In the genomic region with DNA sequence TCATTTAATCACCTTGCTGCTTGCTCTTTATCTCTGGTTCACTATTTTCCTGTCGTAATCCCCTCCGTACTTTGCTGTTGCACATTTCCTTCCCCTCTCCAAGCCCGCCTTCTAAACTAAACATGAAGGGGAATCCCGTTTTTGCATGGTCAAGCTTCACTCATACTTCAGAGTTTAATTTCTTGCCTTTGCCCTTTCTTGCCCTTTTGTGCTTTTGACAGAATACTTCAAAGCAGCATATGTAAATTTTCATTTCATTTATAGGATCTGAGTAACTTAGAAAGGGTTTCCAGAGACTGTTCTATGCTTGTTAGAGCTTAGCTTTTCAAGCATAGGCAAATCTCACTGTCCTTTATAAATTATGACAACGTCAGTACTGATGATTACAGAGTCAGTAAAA, we compare ENCODE assay signal across 1 cellular context.
A peak's percentile ranks its signal among the peaks of the same experiment; 100 is the strongest.
TF ChIP-seq lines count a peak whose summit lies in the region.

No MANE protein-coding gene starts in this region.

TF ChIP-seq in GM12878, 131 proteins besides CTCF, POLR2A, EP300 and RAD21 (continued from another document and continues in another):
- TF ChIP-seq, protein P1, sequence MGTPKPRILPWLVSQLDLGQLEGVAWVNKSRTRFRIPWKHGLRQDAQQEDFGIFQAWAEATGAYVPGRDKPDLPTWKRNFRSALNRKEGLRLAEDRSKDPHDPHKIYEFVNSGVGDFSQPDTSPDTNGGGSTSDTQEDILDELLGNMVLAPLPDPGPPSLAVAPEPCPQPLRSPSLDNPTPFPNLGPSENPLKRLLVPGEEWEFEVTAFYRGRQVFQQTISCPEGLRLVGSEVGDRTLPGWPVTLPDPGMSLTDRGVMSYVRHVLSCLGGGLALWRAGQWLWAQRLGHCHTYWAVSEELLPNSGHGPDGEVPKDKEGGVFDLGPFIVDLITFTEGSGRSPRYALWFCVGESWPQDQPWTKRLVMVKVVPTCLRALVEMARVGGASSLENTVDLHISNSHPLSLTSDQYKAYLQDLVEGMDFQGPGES (IDR thresholded peaks at IDR 0.05), result no peak
- TF ChIP-seq CHD2 (IDR thresholded peaks at IDR 0.05; ENCODE audit: borderline replicate concordance, low read depth, low read length), result no peak
- TF ChIP-seq, protein P2, sequence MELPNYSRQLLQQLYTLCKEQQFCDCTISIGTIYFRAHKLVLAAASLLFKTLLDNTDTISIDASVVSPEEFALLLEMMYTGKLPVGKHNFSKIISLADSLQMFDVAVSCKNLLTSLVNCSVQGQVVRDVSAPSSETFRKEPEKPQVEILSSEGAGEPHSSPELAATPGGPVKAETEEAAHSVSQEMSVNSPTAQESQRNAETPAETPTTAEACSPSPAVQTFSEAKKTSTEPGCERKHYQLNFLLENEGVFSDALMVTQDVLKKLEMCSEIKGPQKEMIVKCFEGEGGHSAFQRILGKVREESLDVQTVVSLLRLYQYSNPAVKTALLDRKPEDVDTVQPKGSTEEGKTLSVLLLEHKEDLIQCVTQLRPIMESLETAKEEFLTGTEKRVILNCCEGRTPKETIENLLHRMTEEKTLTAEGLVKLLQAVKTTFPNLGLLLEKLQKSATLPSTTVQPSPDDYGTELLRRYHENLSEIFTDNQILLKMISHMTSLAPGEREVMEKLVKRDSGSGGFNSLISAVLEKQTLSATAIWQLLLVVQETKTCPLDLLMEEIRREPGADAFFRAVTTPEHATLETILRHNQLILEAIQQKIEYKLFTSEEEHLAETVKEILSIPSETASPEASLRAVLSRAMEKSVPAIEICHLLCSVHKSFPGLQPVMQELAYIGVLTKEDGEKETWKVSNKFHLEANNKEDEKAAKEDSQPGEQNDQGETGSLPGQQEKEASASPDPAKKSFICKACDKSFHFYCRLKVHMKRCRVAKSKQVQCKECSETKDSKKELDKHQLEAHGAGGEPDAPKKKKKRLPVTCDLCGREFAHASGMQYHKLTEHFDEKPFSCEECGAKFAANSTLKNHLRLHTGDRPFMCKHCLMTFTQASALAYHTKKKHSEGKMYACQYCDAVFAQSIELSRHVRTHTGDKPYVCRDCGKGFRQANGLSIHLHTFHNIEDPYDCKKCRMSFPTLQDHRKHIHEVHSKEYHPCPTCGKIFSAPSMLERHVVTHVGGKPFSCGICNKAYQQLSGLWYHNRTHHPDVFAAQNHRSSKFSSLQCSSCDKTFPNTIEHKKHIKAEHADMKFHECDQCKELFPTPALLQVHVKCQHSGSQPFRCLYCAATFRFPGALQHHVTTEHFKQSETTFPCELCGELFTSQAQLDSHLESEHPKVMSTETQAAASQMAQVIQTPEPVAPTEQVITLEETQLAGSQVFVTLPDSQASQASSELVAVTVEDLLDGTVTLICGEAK (IDR thresholded peaks at IDR 0.05; ENCODE audit: borderline replicate concordance), result no peak
- no peak for TF ChIP-seq SPI1 (IDR thresholded peaks at IDR 0.05; ENCODE audit: borderline replicate concordance, insufficient read depth, low read depth, low read length)
- TF ChIP-seq, protein P3, sequence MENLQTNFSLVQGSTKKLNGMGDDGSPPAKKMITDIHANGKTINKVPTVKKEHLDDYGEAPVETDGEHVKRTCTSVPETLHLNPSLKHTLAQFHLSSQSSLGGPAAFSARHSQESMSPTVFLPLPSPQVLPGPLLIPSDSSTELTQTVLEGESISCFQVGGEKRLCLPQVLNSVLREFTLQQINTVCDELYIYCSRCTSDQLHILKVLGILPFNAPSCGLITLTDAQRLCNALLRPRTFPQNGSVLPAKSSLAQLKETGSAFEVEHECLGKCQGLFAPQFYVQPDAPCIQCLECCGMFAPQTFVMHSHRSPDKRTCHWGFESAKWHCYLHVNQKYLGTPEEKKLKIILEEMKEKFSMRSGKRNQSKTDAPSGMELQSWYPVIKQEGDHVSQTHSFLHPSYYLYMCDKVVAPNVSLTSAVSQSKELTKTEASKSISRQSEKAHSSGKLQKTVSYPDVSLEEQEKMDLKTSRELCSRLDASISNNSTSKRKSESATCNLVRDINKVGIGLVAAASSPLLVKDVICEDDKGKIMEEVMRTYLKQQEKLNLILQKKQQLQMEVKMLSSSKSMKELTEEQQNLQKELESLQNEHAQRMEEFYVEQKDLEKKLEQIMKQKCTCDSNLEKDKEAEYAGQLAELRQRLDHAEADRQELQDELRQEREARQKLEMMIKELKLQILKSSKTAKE (IDR thresholded peaks at IDR 0.05; ENCODE audit: low read depth, poor library complexity, severe bottlenecking), result no peak
- TF ChIP-seq RBBP5 (conservative IDR thresholded peaks at IDR 0.05), result no peak
- TF ChIP-seq SMARCA5 (IDR thresholded peaks at IDR 0.05), result no peak
- no peak for TF ChIP-seq ZNF274 (IDR thresholded peaks at IDR 0.05; ENCODE audit: insufficient read depth, insufficient read length)
- no peak for TF ChIP-seq NBN (IDR thresholded peaks at IDR 0.05)
- TF ChIP-seq HCFC1 (IDR thresholded peaks at IDR 0.05; ENCODE audit: low read length), result no peak
- no peak for TF ChIP-seq SIX5 (IDR thresholded peaks at IDR 0.05; ENCODE audit: low read depth, low read length, severe bottlenecking)
- TF ChIP-seq, protein P4, sequence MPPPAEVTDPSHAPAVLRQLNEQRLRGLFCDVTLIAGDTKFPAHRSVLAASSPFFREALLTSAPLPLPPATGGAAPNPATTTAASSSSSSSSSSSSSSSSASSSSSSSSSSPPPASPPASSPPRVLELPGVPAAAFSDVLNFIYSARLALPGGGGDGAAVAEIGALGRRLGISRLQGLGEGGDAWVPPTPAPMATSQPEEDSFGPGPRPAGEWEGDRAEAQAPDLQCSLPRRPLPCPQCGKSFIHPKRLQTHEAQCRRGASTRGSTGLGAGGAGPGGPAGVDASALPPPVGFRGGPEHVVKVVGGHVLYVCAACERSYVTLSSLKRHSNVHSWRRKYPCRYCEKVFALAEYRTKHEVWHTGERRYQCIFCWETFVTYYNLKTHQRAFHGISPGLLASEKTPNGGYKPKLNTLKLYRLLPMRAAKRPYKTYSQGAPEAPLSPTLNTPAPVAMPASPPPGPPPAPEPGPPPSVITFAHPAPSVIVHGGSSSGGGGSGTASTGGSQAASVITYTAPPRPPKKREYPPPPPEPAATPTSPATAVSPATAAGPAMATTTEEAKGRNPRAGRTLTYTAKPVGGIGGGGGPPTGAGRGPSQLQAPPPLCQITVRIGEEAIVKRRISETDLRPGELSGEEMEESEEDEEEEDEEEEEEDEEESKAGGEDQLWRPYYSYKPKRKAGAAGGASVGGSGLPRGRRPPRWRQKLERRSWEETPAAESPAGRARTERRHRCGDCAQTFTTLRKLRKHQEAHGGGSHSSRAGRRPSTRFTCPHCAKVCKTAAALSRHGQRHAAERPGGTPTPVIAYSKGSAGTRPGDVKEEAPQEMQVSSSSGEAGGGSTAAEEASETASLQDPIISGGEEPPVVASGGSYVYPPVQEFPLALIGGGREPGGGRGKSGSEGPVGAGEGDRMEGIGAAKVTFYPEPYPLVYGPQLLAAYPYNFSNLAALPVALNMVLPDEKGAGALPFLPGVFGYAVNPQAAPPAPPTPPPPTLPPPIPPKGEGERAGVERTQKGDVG (CRISPR knock-in tag; IDR thresholded peaks at IDR 0.05), result no peak
- TF ChIP-seq, protein P5, sequence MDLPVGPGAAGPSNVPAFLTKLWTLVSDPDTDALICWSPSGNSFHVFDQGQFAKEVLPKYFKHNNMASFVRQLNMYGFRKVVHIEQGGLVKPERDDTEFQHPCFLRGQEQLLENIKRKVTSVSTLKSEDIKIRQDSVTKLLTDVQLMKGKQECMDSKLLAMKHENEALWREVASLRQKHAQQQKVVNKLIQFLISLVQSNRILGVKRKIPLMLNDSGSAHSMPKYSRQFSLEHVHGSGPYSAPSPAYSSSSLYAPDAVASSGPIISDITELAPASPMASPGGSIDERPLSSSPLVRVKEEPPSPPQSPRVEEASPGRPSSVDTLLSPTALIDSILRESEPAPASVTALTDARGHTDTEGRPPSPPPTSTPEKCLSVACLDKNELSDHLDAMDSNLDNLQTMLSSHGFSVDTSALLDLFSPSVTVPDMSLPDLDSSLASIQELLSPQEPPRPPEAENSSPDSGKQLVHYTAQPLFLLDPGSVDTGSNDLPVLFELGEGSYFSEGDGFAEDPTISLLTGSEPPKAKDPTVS (IDR thresholded peaks at IDR 0.05; ENCODE audit: low read depth, low read length), result no peak
- no peak for TF ChIP-seq CREB1 (IDR thresholded peaks at IDR 0.05; ENCODE audit: low read depth)
- no peak for TF ChIP-seq JUNB (IDR thresholded peaks at IDR 0.05)
- TF ChIP-seq NFIC (IDR thresholded peaks at IDR 0.05; ENCODE audit: low read depth, low read length), result peak; percentile 69; the same call in 1 of the 2 replicates
- TF ChIP-seq ASH2L (IDR thresholded peaks at IDR 0.05; ENCODE audit: borderline replicate concordance, low read depth), result no peak
- no peak; the same call in 1 of the 2 replicates for TF ChIP-seq RUNX3 (IDR thresholded peaks at IDR 0.05; ENCODE audit: low read length)
- peak; percentile 32; the same call in 1 of the 2 replicates for TF ChIP-seq CREM (IDR thresholded peaks at IDR 0.05; ENCODE audit: low read depth)
- TF ChIP-seq SRF (IDR thresholded peaks at IDR 0.05; ENCODE audit: low read depth in 2 of 2, low read length in 2 of 2), result no peak
- no peak for TF ChIP-seq ZZZ3 (IDR thresholded peaks at IDR 0.05; ENCODE audit: control insufficient read depth, insufficient read length, low read depth)
- TF ChIP-seq NFXL1 (IDR thresholded peaks at IDR 0.05; ENCODE audit: borderline replicate concordance), result no peak
- TF ChIP-seq KAT2A (conservative IDR thresholded peaks at IDR 0.05; ENCODE audit: control insufficient read depth, low read depth, low read length), result no peak
- TF ChIP-seq, protein P6, sequence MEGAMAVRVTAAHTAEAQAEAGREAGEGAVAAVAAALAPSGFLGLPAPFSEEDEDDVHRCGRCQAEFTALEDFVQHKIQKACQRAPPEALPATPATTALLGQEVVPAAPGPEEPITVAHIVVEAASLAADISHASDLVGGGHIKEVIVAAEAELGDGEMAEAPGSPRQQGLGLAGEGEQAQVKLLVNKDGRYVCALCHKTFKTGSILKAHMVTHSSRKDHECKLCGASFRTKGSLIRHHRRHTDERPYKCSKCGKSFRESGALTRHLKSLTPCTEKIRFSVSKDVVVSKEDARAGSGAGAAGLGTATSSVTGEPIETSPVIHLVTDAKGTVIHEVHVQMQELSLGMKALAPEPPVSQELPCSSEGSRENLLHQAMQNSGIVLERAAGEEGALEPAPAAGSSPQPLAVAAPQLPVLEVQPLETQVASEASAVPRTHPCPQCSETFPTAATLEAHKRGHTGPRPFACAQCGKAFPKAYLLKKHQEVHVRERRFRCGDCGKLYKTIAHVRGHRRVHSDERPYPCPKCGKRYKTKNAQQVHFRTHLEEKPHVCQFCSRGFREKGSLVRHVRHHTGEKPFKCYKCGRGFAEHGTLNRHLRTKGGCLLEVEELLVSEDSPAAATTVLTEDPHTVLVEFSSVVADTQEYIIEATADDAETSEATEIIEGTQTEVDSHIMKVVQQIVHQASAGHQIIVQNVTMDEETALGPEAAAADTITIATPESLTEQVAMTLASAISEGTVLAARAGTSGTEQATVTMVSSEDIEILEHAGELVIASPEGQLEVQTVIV (IDR thresholded peaks at IDR 0.05; ENCODE audit: borderline replicate concordance, partially characterized antibody), result no peak
- TF ChIP-seq, protein P7, sequence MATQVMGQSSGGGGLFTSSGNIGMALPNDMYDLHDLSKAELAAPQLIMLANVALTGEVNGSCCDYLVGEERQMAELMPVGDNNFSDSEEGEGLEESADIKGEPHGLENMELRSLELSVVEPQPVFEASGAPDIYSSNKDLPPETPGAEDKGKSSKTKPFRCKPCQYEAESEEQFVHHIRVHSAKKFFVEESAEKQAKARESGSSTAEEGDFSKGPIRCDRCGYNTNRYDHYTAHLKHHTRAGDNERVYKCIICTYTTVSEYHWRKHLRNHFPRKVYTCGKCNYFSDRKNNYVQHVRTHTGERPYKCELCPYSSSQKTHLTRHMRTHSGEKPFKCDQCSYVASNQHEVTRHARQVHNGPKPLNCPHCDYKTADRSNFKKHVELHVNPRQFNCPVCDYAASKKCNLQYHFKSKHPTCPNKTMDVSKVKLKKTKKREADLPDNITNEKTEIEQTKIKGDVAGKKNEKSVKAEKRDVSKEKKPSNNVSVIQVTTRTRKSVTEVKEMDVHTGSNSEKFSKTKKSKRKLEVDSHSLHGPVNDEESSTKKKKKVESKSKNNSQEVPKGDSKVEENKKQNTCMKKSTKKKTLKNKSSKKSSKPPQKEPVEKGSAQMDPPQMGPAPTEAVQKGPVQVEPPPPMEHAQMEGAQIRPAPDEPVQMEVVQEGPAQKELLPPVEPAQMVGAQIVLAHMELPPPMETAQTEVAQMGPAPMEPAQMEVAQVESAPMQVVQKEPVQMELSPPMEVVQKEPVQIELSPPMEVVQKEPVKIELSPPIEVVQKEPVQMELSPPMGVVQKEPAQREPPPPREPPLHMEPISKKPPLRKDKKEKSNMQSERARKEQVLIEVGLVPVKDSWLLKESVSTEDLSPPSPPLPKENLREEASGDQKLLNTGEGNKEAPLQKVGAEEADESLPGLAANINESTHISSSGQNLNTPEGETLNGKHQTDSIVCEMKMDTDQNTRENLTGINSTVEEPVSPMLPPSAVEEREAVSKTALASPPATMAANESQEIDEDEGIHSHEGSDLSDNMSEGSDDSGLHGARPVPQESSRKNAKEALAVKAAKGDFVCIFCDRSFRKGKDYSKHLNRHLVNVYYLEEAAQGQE (IDR thresholded peaks at IDR 0.05; ENCODE audit: low read depth, low read length), result no peak
- no peak for TF ChIP-seq HDGF (IDR thresholded peaks at IDR 0.05)
- no peak for TF ChIP-seq YY1 (IDR thresholded peaks at IDR 0.05; ENCODE audit: low read depth, low read length)
- TF ChIP-seq, protein P8, sequence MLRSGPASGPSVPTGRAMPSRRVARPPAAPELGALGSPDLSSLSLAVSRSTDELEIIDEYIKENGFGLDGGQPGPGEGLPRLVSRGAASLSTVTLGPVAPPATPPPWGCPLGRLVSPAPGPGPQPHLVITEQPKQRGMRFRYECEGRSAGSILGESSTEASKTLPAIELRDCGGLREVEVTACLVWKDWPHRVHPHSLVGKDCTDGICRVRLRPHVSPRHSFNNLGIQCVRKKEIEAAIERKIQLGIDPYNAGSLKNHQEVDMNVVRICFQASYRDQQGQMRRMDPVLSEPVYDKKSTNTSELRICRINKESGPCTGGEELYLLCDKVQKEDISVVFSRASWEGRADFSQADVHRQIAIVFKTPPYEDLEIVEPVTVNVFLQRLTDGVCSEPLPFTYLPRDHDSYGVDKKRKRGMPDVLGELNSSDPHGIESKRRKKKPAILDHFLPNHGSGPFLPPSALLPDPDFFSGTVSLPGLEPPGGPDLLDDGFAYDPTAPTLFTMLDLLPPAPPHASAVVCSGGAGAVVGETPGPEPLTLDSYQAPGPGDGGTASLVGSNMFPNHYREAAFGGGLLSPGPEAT (IDR thresholded peaks at IDR 0.05; ENCODE audit: low read depth), result peak; percentile 41; the same call in 1 of the 2 replicates
- no peak for TF ChIP-seq SP1 (IDR thresholded peaks at IDR 0.05; ENCODE audit: low read depth, low read length)
- TF ChIP-seq RELA (IDR thresholded peaks at IDR 0.05; ENCODE audit: borderline replicate concordance, partially characterized antibody), result no peak
- no peak for TF ChIP-seq ZNF384 (IDR thresholded peaks at IDR 0.05; ENCODE audit: borderline replicate concordance, low read depth, low read length)
- TF ChIP-seq, protein P9, sequence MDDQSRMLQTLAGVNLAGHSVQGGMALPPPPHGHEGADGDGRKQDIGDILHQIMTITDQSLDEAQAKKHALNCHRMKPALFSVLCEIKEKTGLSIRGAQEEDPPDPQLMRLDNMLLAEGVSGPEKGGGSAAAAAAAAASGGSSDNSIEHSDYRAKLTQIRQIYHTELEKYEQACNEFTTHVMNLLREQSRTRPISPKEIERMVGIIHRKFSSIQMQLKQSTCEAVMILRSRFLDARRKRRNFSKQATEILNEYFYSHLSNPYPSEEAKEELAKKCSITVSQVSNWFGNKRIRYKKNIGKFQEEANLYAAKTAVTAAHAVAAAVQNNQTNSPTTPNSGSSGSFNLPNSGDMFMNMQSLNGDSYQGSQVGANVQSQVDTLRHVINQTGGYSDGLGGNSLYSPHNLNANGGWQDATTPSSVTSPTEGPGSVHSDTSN (IDR thresholded peaks at IDR 0.05; ENCODE audit: insufficient replicate concordance, low read depth, low read length), result no peak
- TF ChIP-seq RFX5 (IDR thresholded peaks at IDR 0.05; ENCODE audit: low read depth, low read length), result no peak
